In genomic region chr12:114508529-114509129, GRCh38 we compare ENCODE assay signal across 8 cellular contexts.
A peak's percentile ranks its signal among the peaks of the same experiment; 100 is the strongest.
DNase-seq lines count a peak whose midpoint lies in the region; ATAC-seq and TF ChIP-seq lines count a peak whose summit lies in the region.

No MANE protein-coding gene starts in this region.

- H3K9me2 ChIP-seq in GM23338 (ENCODE audit: insufficient read depth), result 0 out of 2 replicates have a peak, but pooled peaks cover 3% of the 10 kb centered on the region

- peak; percentile 87 for ATAC-seq in GM23338
- ATAC-seq in HG02623 (IDR thresholded peaks at IDR 0.05; ENCODE audit: unreplicated experiment), result no peak

- no peaks in the 10 kb centered on the region for H3K36me3 Mint-ChIP-seq in GM23338 (ENCODE audit: low read depth)

- H3K27me3 ChIP-seq in BLaER1 treated with 17β-estradiol and CSF1 and Interleukin-3, amounts not matched to agents 10 nM and 100 nM, result no peaks in the 10 kb centered on the region
- H3K27me3 ChIP-seq in GM23338 (ENCODE audit: insufficient read depth), result peaks cover 21% of the 10 kb centered on the region

- H3K9me3 Mint-ChIP-seq in GM23338, result no peaks in the 10 kb centered on the region

- no peak overlapping the region for H3K4me3 ChIP-seq in BLaER1 treated with 17β-estradiol and CSF1 and Interleukin-3, amounts not matched to agents 10 nM and 100 nM
- no peak overlapping the region for H3K4me3 ChIP-seq in GM23338

- peak; percentile 84 to 89 for TF ChIP-seq CTCF in GM23338 (conservative IDR thresholded peaks at IDR 0.05; ENCODE audit: low read depth in 2 of 2)

- H3K4me2 ChIP-seq in BLaER1 treated with 17β-estradiol and CSF1 and Interleukin-3, amounts not matched to agents 10 nM and 100 nM, result peak overlapping the region in 10 of 11 experiments; percentile 38 to 62 (median 50); a peak in 19 of 22 replicates
- no peak overlapping the region for H3K4me2 ChIP-seq in GM23338

- no peaks in the 10 kb centered on the region for H3K4me1 Mint-ChIP-seq in GM23338

- H4K20me1 ChIP-seq in BLaER1 treated with 17β-estradiol and CSF1 and Interleukin-3, amounts not matched to agents 10 nM and 100 nM, result no peaks in the 10 kb centered on the region
- H4K20me1 ChIP-seq in GM23338 (replicated peaks; ENCODE audit: insufficient read depth), result no peaks in the 10 kb centered on the region

- H3K9ac ChIP-seq in BLaER1 treated with 17β-estradiol and CSF1 and Interleukin-3, amounts not matched to agents 10 nM and 100 nM, result no peak overlapping the region

- H3F3A ChIP-seq in GM23338 (replicated peaks; ENCODE audit: low read depth), result no peaks in the 10 kb centered on the region

- H3K9me3 ChIP-seq in BLaER1 treated with 17β-estradiol and CSF1 and Interleukin-3, amounts not matched to agents 10 nM and 100 nM (replicated peaks in 1 of 11), result no peaks in the 10 kb centered on the region

- H3K36me3 ChIP-seq in BLaER1 treated with 17β-estradiol and CSF1 and Interleukin-3, amounts not matched to agents 10 nM and 100 nM, result no peaks in the 10 kb centered on the region
- no peaks in the 10 kb centered on the region for H3K36me3 ChIP-seq in GM23338 (ENCODE audit: insufficient read depth)

- H3K4me3 Mint-ChIP-seq in GM23338, result no peak overlapping the region

- no peak overlapping the region for H2AFZ ChIP-seq in GM23338

- no peak overlapping the region for H3K27ac ChIP-seq in BLaER1 treated with 17β-estradiol and CSF1 and Interleukin-3, amounts not matched to agents 10 nM and 100 nM
- no peak overlapping the region for H3K27ac ChIP-seq in GM23338 (ENCODE audit: low read depth)

- no peaks in the 10 kb centered on the region for H3K27me3 Mint-ChIP-seq in GM23338 (ENCODE audit: insufficient read depth, low read depth, poor library complexity)

- DNase-seq in GM23338 (ENCODE audit: low spot score), result peak; percentile 92
- DNase-seq in NCI-H226, result peak; percentile 16
- DNase-seq in activated CD4-positive, CD25-positive, alpha-beta regulatory T cell treated with anti-CD3 and anti-CD28 coated beads, Interleukin-2, amount 50 U/mL, for 72 hours, result peak; percentile 57
- peak; percentile 71 for DNase-seq in cerebellar cortex (ENCODE audit: low spot score)
- DNase-seq in left kidney (ENCODE audit: low read depth, low spot score), result peak; percentile 85
- DNase-seq in stimulated activated CD4-positive, alpha-beta T cell treated with anti-CD3 and anti-CD28 coated beads, Interleukin-4, amount 100 ng/mL, for 4 hours, result peak; percentile 39 to 40

- no peak overlapping the region for H3K27ac Mint-ChIP-seq in GM23338

- no peaks in the 10 kb centered on the region for H3K79me2 ChIP-seq in GM23338 (replicated peaks; ENCODE audit: insufficient read depth)

- H3K4me1 ChIP-seq in BLaER1 treated with 17β-estradiol and CSF1 and Interleukin-3, amounts not matched to agents 10 nM and 100 nM, result peaks cover 5 to 29% (median 25%) of the 10 kb centered on the region in 10 experiments; a peak in 19 of 20 replicates
- no peaks in the 10 kb centered on the region; the same call in 1 of the 2 replicates for H3K4me1 ChIP-seq in GM23338 (ENCODE audit: insufficient read depth)

TF ChIP-seq in GM23338, 12 proteins besides CTCF, POLR2A, EP300 and RAD21:
- no peak for TF ChIP-seq POLR2AphosphoS5 (IDR thresholded peaks at IDR 0.05; ENCODE audit: low read depth)
- TF ChIP-seq ZNF462 (CRISPR knock-in tag; IDR thresholded peaks at IDR 0.05), result no peak
- TF ChIP-seq REST (IDR thresholded peaks at IDR 0.05; ENCODE audit: unreplicated experiment), result no peak
- TF ChIP-seq ZNF331 (CRISPR knock-in tag; IDR thresholded peaks at IDR 0.05; ENCODE audit: low read depth), result peak; percentile 44; the same call in 1 of the 2 replicates

Comparison
In these comparisons a context has a peak if more than half of its experiments do, and no peak if none do; other contexts are left out.
1. DNase-seq: peak in every context shown above with its lines; median percentile 92 in GM23338; 85 in left kidney; 71 in cerebellar cortex; 57 in activated CD4-positive, CD25-positive, alpha-beta regulatory T cell treated with anti-CD3 and anti-CD28 coated beads, Interleukin-2, amount 50 U/mL, for 72 hours; 40 in stimulated activated CD4-positive, alpha-beta T cell treated with anti-CD3 and anti-CD28 coated beads, Interleukin-4, amount 100 ng/mL, for 4 hours; 16 in NCI-H226.